Comparison of ENCODE assay signal across 1 cellular context in the genomic region with DNA sequence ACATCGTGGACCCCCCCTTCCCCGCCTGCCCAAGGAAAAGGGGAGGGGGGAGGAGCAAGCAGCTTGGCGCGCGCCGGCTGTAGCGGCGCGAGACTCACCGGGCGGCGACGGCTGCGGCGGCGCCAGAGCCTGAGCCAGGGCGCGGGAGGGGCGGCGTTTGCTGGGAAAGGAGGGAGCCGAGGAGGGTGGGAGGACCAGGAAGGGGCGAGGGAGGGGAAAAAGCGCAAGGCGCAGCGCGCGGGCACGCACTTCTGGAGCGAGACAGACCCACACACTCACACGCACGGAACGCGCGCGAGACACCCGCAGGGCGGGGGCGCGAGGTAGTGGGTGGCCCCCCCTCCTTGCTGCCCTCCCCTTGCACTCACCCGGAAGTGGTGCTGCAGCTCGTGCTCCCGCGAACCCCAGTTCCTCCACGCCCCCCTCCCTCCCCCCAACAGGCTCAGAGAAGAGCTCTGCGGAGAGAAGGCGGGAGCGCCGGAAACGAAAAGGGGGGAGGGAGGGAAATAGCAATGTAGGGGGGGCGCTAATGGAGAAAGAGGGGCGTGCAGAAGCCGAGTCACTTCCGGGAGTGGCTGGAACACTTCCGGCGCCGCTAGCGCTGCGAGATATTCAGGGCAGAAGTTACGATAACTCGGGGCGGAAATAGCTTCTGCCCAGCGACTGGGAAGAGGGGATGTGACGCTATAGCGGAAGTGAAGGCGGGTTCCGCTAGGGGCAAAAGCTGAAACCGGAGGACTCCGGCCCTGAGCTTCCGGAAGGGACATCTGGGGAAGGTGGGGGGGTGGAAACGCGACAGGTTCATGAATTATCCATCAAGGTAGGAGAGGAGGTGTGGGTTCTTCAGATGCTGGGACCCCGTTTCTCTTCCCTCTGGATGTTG.
TF ChIP-seq lines count a peak whose summit lies in the region.

A gene (minus strand): TSS at position 376 of the 883 bp plus-strand sequence. CDS start 9,855 bp downstream, outside the sequence.

TF ChIP-seq in K562, 482 proteins besides CTCF, POLR2A, EP300 and RAD21 (continued from another document and continues in another):
- TF ChIP-seq, protein P1, sequence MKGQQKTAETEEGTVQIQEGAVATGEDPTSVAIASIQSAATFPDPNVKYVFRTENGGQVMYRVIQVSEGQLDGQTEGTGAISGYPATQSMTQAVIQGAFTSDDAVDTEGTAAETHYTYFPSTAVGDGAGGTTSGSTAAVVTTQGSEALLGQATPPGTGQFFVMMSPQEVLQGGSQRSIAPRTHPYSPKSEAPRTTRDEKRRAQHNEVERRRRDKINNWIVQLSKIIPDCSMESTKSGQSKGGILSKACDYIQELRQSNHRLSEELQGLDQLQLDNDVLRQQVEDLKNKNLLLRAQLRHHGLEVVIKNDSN (CRISPR knock-in tag; IDR thresholded peaks at IDR 0.05) = no peak
- no peak for TF ChIP-seq ZNF184 (CRISPR knock-in tag; IDR thresholded peaks at IDR 0.05)
- no peak for TF ChIP-seq POLR3A (IDR thresholded peaks at IDR 0.05; ENCODE audit: borderline replicate concordance, extremely low read depth, insufficient read depth, insufficient read length)
- TF ChIP-seq SMC3 (conservative IDR thresholded peaks at IDR 0.05; ENCODE audit: insufficient read depth, low read depth, low read length) = no peak
- no peak for TF ChIP-seq ZFPM2 (CRISPR knock-in tag; IDR thresholded peaks at IDR 0.05)
- TF ChIP-seq MCM5 (IDR thresholded peaks at IDR 0.05; ENCODE audit: low read depth) = no peak
- no peak for TF ChIP-seq CEBPG (CRISPR knock-in tag; IDR thresholded peaks at IDR 0.05)
- TF ChIP-seq CEBPG (tag; conservative IDR thresholded peaks at IDR 0.05 in 1 of 2, IDR thresholded peaks at IDR 0.05 in 1 of 2) = no peak
- TF ChIP-seq, protein P2, sequence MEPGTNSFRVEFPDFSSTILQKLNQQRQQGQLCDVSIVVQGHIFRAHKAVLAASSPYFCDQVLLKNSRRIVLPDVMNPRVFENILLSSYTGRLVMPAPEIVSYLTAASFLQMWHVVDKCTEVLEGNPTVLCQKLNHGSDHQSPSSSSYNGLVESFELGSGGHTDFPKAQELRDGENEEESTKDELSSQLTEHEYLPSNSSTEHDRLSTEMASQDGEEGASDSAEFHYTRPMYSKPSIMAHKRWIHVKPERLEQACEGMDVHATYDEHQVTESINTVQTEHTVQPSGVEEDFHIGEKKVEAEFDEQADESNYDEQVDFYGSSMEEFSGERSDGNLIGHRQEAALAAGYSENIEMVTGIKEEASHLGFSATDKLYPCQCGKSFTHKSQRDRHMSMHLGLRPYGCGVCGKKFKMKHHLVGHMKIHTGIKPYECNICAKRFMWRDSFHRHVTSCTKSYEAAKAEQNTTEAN (CRISPR knock-in tag; IDR thresholded peaks at IDR 0.05) = no peak
- no peak for TF ChIP-seq GTF2A2 (tag; IDR thresholded peaks at IDR 0.05)
- no peak for TF ChIP-seq ZNF232 (CRISPR knock-in tag; IDR thresholded peaks at IDR 0.05)
- TF ChIP-seq, protein P3, sequence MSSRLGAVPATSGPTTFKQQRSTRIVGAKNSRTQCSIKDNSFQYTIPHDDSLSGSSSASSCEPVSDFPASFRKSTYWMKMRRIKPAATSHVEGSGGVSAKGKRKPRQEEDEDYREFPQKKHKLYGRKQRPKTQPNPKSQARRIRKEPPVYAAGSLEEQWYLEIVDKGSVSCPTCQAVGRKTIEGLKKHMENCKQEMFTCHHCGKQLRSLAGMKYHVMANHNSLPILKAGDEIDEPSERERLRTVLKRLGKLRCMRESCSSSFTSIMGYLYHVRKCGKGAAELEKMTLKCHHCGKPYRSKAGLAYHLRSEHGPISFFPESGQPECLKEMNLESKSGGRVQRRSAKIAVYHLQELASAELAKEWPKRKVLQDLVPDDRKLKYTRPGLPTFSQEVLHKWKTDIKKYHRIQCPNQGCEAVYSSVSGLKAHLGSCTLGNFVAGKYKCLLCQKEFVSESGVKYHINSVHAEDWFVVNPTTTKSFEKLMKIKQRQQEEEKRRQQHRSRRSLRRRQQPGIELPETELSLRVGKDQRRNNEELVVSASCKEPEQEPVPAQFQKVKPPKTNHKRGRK (tag; IDR thresholded peaks at IDR 0.05) = no peak
- TF ChIP-seq, protein P4, sequence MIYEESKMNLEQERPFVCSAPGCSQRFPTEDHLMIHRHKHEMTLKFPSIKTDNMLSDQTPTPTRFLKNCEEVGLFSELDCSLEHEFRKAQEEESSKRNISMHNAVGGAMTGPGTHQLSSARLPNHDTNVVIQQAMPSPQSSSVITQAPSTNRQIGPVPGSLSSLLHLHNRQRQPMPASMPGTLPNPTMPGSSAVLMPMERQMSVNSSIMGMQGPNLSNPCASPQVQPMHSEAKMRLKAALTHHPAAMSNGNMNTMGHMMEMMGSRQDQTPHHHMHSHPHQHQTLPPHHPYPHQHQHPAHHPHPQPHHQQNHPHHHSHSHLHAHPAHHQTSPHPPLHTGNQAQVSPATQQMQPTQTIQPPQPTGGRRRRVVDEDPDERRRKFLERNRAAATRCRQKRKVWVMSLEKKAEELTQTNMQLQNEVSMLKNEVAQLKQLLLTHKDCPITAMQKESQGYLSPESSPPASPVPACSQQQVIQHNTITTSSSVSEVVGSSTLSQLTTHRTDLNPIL (CRISPR knock-in tag; IDR thresholded peaks at IDR 0.05) = no peak
- no peak for TF ChIP-seq ARID1B (IDR thresholded peaks at IDR 0.05)
- no peak for TF ChIP-seq PRPF4 (IDR thresholded peaks at IDR 0.05; ENCODE audit: insufficient read depth, low read depth, low read length, poor library complexity, severe bottlenecking)
- TF ChIP-seq, protein P5, sequence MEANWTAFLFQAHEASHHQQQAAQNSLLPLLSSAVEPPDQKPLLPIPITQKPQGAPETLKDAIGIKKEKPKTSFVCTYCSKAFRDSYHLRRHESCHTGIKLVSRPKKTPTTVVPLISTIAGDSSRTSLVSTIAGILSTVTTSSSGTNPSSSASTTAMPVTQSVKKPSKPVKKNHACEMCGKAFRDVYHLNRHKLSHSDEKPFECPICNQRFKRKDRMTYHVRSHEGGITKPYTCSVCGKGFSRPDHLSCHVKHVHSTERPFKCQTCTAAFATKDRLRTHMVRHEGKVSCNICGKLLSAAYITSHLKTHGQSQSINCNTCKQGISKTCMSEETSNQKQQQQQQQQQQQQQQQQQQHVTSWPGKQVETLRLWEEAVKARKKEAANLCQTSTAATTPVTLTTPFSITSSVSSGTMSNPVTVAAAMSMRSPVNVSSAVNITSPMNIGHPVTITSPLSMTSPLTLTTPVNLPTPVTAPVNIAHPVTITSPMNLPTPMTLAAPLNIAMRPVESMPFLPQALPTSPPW (CRISPR knock-in tag; IDR thresholded peaks at IDR 0.05) = peak; percentile 100
- TF ChIP-seq TEAD2 (tag; IDR thresholded peaks at IDR 0.05) = no peak
- no peak for TF ChIP-seq ZNF699 (CRISPR knock-in tag; IDR thresholded peaks at IDR 0.05; ENCODE audit: insufficient replicate concordance)
- TF ChIP-seq CBX8 (IDR thresholded peaks at IDR 0.05; ENCODE audit: borderline replicate concordance, extremely low read depth, low read depth, low read length, poor library complexity, severe bottlenecking) = no peak
- TF ChIP-seq MAFF (IDR thresholded peaks at IDR 0.05; ENCODE audit: low read length) = no peak
- TF ChIP-seq POLR2G (IDR thresholded peaks at IDR 0.05; ENCODE audit: low read depth, low read length) = peak; percentile 93
- no peak for TF ChIP-seq IFI16 (CRISPR knock-in tag; IDR thresholded peaks at IDR 0.05)
- TF ChIP-seq GATAD2A (IDR thresholded peaks at IDR 0.05) = no peak
- TF ChIP-seq THRAP3 (IDR thresholded peaks at IDR 0.05; ENCODE audit: borderline replicate concordance) = no peak; the same call in 1 of the 2 replicates
- TF ChIP-seq STAT5B (CRISPR knock-in tag; IDR thresholded peaks at IDR 0.05) = no peak
- TF ChIP-seq GTF2E2 (tag; IDR thresholded peaks at IDR 0.05) = peak; percentile 68; the same call in 1 of the 2 replicates
- TF ChIP-seq ZNF644 (tag; IDR thresholded peaks at IDR 0.05; ENCODE audit: low read depth) = no peak
- no peak for TF ChIP-seq RAD51 (IDR thresholded peaks at IDR 0.05; ENCODE audit: borderline replicate concordance, low read depth)
- no peak for TF ChIP-seq BRCA1 (IDR thresholded peaks at IDR 0.05)
- TF ChIP-seq BRCA1 (CRISPR knock-in tag; IDR thresholded peaks at IDR 0.05) = no peak
- TF ChIP-seq, protein P6, sequence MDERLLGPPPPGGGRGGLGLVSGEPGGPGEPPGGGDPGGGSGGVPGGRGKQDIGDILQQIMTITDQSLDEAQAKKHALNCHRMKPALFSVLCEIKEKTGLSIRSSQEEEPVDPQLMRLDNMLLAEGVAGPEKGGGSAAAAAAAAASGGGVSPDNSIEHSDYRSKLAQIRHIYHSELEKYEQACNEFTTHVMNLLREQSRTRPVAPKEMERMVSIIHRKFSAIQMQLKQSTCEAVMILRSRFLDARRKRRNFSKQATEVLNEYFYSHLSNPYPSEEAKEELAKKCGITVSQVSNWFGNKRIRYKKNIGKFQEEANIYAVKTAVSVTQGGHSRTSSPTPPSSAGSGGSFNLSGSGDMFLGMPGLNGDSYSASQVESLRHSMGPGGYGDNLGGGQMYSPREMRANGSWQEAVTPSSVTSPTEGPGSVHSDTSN (CRISPR knock-in tag; IDR thresholded peaks at IDR 0.05; ENCODE audit: low read depth) = no peak
- TF ChIP-seq, protein P6 (tag; conservative IDR thresholded peaks at IDR 0.05; ENCODE audit: low read depth) = 0 out of 2 replicates have a peak, but pooled peaks have one; percentile 7
- TF ChIP-seq TCF3 (CRISPR knock-in tag; IDR thresholded peaks at IDR 0.05) = no peak; the same call in 1 of the 2 replicates
- no peak for TF ChIP-seq KHSRP (IDR thresholded peaks at IDR 0.05)
- no peak for TF ChIP-seq LEF1 (IDR thresholded peaks at IDR 0.05)
- no peak for TF ChIP-seq RBM39 (optimal IDR thresholded peaks at IDR 0.05; ENCODE audit: low read depth, low read length)
- TF ChIP-seq PURB (CRISPR knock-in tag; IDR thresholded peaks at IDR 0.05; ENCODE audit: low read depth) = no peak
- TF ChIP-seq NONO (IDR thresholded peaks at IDR 0.05; ENCODE audit: low read depth in 2 of 2, low read length in 1 of 2) = no peak
- TF ChIP-seq ZNF79 (CRISPR knock-in tag; IDR thresholded peaks at IDR 0.05; ENCODE audit: low read depth) = no peak
- TF ChIP-seq, protein P7, sequence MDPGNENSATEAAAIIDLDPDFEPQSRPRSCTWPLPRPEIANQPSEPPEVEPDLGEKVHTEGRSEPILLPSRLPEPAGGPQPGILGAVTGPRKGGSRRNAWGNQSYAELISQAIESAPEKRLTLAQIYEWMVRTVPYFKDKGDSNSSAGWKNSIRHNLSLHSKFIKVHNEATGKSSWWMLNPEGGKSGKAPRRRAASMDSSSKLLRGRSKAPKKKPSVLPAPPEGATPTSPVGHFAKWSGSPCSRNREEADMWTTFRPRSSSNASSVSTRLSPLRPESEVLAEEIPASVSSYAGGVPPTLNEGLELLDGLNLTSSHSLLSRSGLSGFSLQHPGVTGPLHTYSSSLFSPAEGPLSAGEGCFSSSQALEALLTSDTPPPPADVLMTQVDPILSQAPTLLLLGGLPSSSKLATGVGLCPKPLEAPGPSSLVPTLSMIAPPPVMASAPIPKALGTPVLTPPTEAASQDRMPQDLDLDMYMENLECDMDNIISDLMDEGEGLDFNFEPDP (CRISPR knock-in tag; IDR thresholded peaks at IDR 0.05) = no peak
- no peak for TF ChIP-seq HMG20B (CRISPR knock-in tag; IDR thresholded peaks at IDR 0.05)
- 0 out of 2 replicates have a peak, but pooled peaks have one; percentile 8 for TF ChIP-seq DNMT1 (IDR thresholded peaks at IDR 0.05)
- no peak for TF ChIP-seq HNRNPH1 (optimal IDR thresholded peaks at IDR 0.05; ENCODE audit: low read depth, low read length)
- TF ChIP-seq, protein P8, sequence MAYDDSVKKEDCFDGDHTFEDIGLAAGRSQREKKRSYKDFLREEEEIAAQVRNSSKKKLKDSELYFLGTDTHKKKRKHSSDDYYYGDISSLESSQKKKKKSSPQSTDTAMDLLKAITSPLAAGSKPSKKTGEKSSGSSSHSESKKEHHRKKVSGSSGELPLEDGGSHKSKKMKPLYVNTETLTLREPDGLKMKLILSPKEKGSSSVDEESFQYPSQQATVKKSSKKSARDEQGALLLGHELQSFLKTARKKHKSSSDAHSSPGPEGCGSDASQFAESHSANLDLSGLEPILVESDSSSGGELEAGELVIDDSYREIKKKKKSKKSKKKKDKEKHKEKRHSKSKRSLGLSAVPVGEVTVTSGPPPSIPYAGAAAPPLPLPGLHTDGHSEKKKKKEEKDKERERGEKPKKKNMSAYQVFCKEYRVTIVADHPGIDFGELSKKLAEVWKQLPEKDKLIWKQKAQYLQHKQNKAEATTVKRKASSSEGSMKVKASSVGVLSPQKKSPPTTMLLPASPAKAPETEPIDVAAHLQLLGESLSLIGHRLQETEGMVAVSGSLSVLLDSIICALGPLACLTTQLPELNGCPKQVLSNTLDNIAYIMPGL (CRISPR knock-in tag; IDR thresholded peaks at IDR 0.05) = no peak
- TF ChIP-seq FOXP1 (CRISPR knock-in tag; IDR thresholded peaks at IDR 0.05) = no peak
- TF ChIP-seq SLC30A9 (CRISPR knock-in tag; IDR thresholded peaks at IDR 0.05) = no peak
- no peak for TF ChIP-seq RUNX1 (IDR thresholded peaks at IDR 0.05; ENCODE audit: low read depth)
- no peak for TF ChIP-seq SAFB2 (IDR thresholded peaks at IDR 0.05; ENCODE audit: borderline replicate concordance, low read depth, low read length, severe bottlenecking)
- no peak for TF ChIP-seq DIDO1 (tag; IDR thresholded peaks at IDR 0.05; ENCODE audit: low read depth)
- TF ChIP-seq CEBPB (tag; IDR thresholded peaks at IDR 0.05) = no peak
- TF ChIP-seq NFYB (IDR thresholded peaks at IDR 0.05; ENCODE audit: extremely low read depth, insufficient read length) = no peak
- no peak for TF ChIP-seq CHD1 (IDR thresholded peaks at IDR 0.05; ENCODE audit: low read length)
- TF ChIP-seq, protein P9, sequence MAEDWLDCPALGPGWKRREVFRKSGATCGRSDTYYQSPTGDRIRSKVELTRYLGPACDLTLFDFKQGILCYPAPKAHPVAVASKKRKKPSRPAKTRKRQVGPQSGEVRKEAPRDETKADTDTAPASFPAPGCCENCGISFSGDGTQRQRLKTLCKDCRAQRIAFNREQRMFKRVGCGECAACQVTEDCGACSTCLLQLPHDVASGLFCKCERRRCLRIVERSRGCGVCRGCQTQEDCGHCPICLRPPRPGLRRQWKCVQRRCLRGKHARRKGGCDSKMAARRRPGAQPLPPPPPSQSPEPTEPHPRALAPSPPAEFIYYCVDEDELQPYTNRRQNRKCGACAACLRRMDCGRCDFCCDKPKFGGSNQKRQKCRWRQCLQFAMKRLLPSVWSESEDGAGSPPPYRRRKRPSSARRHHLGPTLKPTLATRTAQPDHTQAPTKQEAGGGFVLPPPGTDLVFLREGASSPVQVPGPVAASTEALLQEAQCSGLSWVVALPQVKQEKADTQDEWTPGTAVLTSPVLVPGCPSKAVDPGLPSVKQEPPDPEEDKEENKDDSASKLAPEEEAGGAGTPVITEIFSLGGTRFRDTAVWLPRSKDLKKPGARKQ (CRISPR knock-in tag; IDR thresholded peaks at IDR 0.05) = no peak
